In genomic region chr12:111405856-111406473, GRCh38 we compare ENCODE assay signal across 8 cellular contexts. TPM values are rescaled to one million over a fixed set of nuclear protein-coding genes. Genes with fewer than 3 reads are reported as not detected.
DNase-seq lines count a peak whose midpoint lies in the region; ATAC-seq and TF ChIP-seq lines count a peak whose summit lies in the region.

TSS of gene SH2B3 (plus strand) at chr12:111405923. CDS start at chr12:111418146, 12,223 bp downstream.

- POLR2A ChIA-PET in activated CD4-positive, alpha-beta T cell treated with anti-CD3 and anti-CD28 coated beads, Interleukin-2, amount 10 ng/mL, durations not matched to agents 7 days and 5 days (lab: Charles Lee): no interaction called here
- POLR2A ChIA-PET in naive thymus-derived CD4-positive, alpha-beta T cell (lab: Charles Lee): interaction anchor here (1.2 to 13.2 kb wide), 4 partner anchors 22 to 46 kb away, joined by 3 to 127 read pairs (median 48); no protein-coding TSS in a partner anchor

- H3K36me3 Mint-ChIP-seq in activated CD4-positive, alpha-beta T cell treated with anti-CD3 and anti-CD28 coated beads, Interleukin-2, amount 10 ng/mL, durations not matched to agents 7 days and 5 days (ENCODE audit: low read depth): peaks cover 15% of the 10 kb centered on the region
- no peaks in the 10 kb centered on the region for H3K36me3 Mint-ChIP-seq in endodermal cell (ENCODE audit: low read depth)
- H3K36me3 Mint-ChIP-seq in naive thymus-derived CD4-positive, alpha-beta T cell: peaks cover 0 to 6% (median 0%) of the 10 kb centered on the region in 5 donors

- peak within 1 kb of the TSS; percentile 91 for H3K4me3 Mint-ChIP-seq in activated CD4-positive, alpha-beta T cell treated with anti-CD3 and anti-CD28 coated beads, Interleukin-2, amount 10 ng/mL, durations not matched to agents 7 days and 5 days
- peak within 1 kb of the TSS; percentile 65 for H3K4me3 Mint-ChIP-seq in endodermal cell
- H3K4me3 Mint-ChIP-seq in naive thymus-derived CD4-positive, alpha-beta T cell: peak within 1 kb of the TSS; percentile 78 to 96 (median 91)

- DNase-seq in activated T-cell treated with anti-CD3 and anti-CD28 coated beads for 48 hours (ENCODE audit: low read depth): peak; percentile 76
- DNase-seq in activated T-cell treated with anti-CD3 and anti-CD28 coated beads, Interleukin-2, amount 50 U/mL, for 1 hour: no peak
- no peak for DNase-seq in HL-60 (ENCODE audit: low read depth in 1 of 2, low spot score in 1 of 2)
- peak; percentile 82 for DNase-seq in activated CD4-positive, alpha-beta T cell treated with anti-CD3 and anti-CD28 coated beads, Interleukin-2, amount 10 ng/mL, durations not matched to agents 7 days and 5 days
- DNase-seq in endodermal cell: no peak
- peak in 6 of 9 donors; percentile 79 to 91 (median 88) for DNase-seq in naive thymus-derived CD4-positive, alpha-beta T cell
- DNase-seq in cerebellum (ENCODE audit: low spot score): no peak

- no peaks in the 10 kb centered on the region for H3K36me3 ChIP-seq in endodermal cell (ENCODE audit: control insufficient read depth, insufficient read depth, low read length)
- H3K36me3 ChIP-seq in naive thymus-derived CD4-positive, alpha-beta T cell (ENCODE audit: control insufficient read depth in 2 of 3, insufficient read depth in 3 of 3, low read length in 3 of 3): peaks cover 0 to 5% (median 0%) of the 10 kb centered on the region in 3 experiments
- H3K36me3 ChIP-seq in urinary bladder (ENCODE audit: insufficient read depth): no peaks in the 10 kb centered on the region

- H3K27ac ChIP-seq in HL-60 (replicated peaks): peak within 1 kb of the TSS; percentile 89
- H3K27ac ChIP-seq in endodermal cell (ENCODE audit: low read depth, low read length): no peak within 1 kb of the TSS
- H3K27ac ChIP-seq in naive thymus-derived CD4-positive, alpha-beta T cell (ENCODE audit: low read depth, low read length): peak within 1 kb of the TSS; percentile 97
- peak within 1 kb of the TSS; percentile 31 for H3K27ac ChIP-seq in urinary bladder (ENCODE audit: low read depth)

- CTCF ChIA-PET in activated CD4-positive, alpha-beta T cell treated with anti-CD3 and anti-CD28 coated beads, Interleukin-2, amount 10 ng/mL, durations not matched to agents 7 days and 5 days (lab: Charles Lee): interaction anchor here (2.4 to 8.8 kb wide), 4 partner anchors 9 to 44 kb away, joined by 10 to 73 read pairs (median 14); no protein-coding TSS in a partner anchor
- CTCF ChIA-PET in naive thymus-derived CD4-positive, alpha-beta T cell (lab: Charles Lee): interaction anchor here (13.9 kb wide), 1 partner anchor 41 kb away, joined by 462 read pairs; no protein-coding TSS in a partner anchor

- H3K9me3 Mint-ChIP-seq in activated CD4-positive, alpha-beta T cell treated with anti-CD3 and anti-CD28 coated beads, Interleukin-2, amount 10 ng/mL, durations not matched to agents 7 days and 5 days: no peaks in the 10 kb centered on the region
- H3K9me3 Mint-ChIP-seq in endodermal cell: no peaks in the 10 kb centered on the region
- no peaks in the 10 kb centered on the region for H3K9me3 Mint-ChIP-seq in naive thymus-derived CD4-positive, alpha-beta T cell

- H3K4me1 ChIP-seq in endodermal cell (ENCODE audit: control insufficient read depth, insufficient read depth, low read length): peaks cover 13% of the 10 kb centered on the region
- peaks cover 57 to 60% of the 10 kb centered on the region in 2 donors for H3K4me1 ChIP-seq in naive thymus-derived CD4-positive, alpha-beta T cell (ENCODE audit: control insufficient read depth in 2 of 2, insufficient read depth in 2 of 2, low read length in 2 of 2)
- no peaks in the 10 kb centered on the region for H3K4me1 ChIP-seq in urinary bladder (ENCODE audit: insufficient read depth)

- H3K4me1 Mint-ChIP-seq in activated CD4-positive, alpha-beta T cell treated with anti-CD3 and anti-CD28 coated beads, Interleukin-2, amount 10 ng/mL, durations not matched to agents 7 days and 5 days: peaks cover 60% of the 10 kb centered on the region
- H3K4me1 Mint-ChIP-seq in endodermal cell: peaks cover 28% of the 10 kb centered on the region
- peaks cover 34 to 70% (median 54%) of the 10 kb centered on the region in 7 donors for H3K4me1 Mint-ChIP-seq in naive thymus-derived CD4-positive, alpha-beta T cell

- H3K27me3 ChIP-seq in HL-60 (ENCODE audit: insufficient read depth, poor library complexity, severe bottlenecking) (no peaks in the 10 kb centered on the region), endodermal cell (ENCODE audit: control insufficient read depth, insufficient read depth, low read length, poor library complexity, severe bottlenecking) (peaks cover 6% of the 10 kb centered on the region)
- no peaks in the 10 kb centered on the region for H3K27me3 ChIP-seq in naive thymus-derived CD4-positive, alpha-beta T cell (ENCODE audit: control insufficient read depth in 2 of 2, insufficient read depth in 2 of 2, low read length in 2 of 2)

- TF ChIP-seq CTCF in HL-60 (IDR thresholded peaks at IDR 0.05; ENCODE audit: insufficient read depth, low read length) (no peak), endodermal cell (conservative IDR thresholded peaks at IDR 0.05) (no peak)

- H3K27me3 Mint-ChIP-seq in activated CD4-positive, alpha-beta T cell treated with anti-CD3 and anti-CD28 coated beads, Interleukin-2, amount 10 ng/mL, durations not matched to agents 7 days and 5 days: no peaks in the 10 kb centered on the region
- H3K27me3 Mint-ChIP-seq in endodermal cell (ENCODE audit: insufficient read depth): peaks cover 26% of the 10 kb centered on the region
- H3K27me3 Mint-ChIP-seq in naive thymus-derived CD4-positive, alpha-beta T cell: no peaks in the 10 kb centered on the region

- H3K4me3 ChIP-seq in HL-60 (replicated peaks; ENCODE audit: insufficient read depth, low read length) (peak within 1 kb of the TSS; percentile 95), endodermal cell (ENCODE audit: low read length) (peak within 1 kb of the TSS; percentile 78), urinary bladder (ENCODE audit: low read depth, low read length) (peak within 1 kb of the TSS; percentile 83)
- H3K4me3 ChIP-seq in naive thymus-derived CD4-positive, alpha-beta T cell (ENCODE audit: low read length): peak within 1 kb of the TSS; percentile 79

- peak within 1 kb of the TSS; percentile 66 for H3K9ac ChIP-seq in endodermal cell (ENCODE audit: extremely low read depth, low read length, poor library complexity, severe bottlenecking)

- ATAC-seq in naive thymus-derived CD4-positive, alpha-beta T cell: peak; percentile 39

- WGBS in endodermal cell (ENCODE audit: insufficient coverage in 1 of 2, insufficient read length in 1 of 2), 2 experiments: 0% methylated on average over 4 to 75 of the region's 80 CpGs
- under 1% methylated on average over 80 of the region's 80 CpGs for WGBS in urinary bladder

- no peaks in the 10 kb centered on the region for H3K9me3 ChIP-seq in endodermal cell (ENCODE audit: control insufficient read depth, low read length)
- H3K9me3 ChIP-seq in naive thymus-derived CD4-positive, alpha-beta T cell (ENCODE audit: control insufficient read depth in 2 of 3, low read length in 3 of 3): no peaks in the 10 kb centered on the region

- H3K27ac Mint-ChIP-seq in activated CD4-positive, alpha-beta T cell treated with anti-CD3 and anti-CD28 coated beads, Interleukin-2, amount 10 ng/mL, durations not matched to agents 7 days and 5 days: peak within 1 kb of the TSS; percentile 92
- peak within 1 kb of the TSS; percentile 91 for H3K27ac Mint-ChIP-seq in endodermal cell
- H3K27ac Mint-ChIP-seq in naive thymus-derived CD4-positive, alpha-beta T cell: peak within 1 kb of the TSS; percentile 79 to 96 (median 90)

- intact Hi-C loops in naive thymus-derived CD4-positive, alpha-beta T cell (cut with micrococcal nuclease): loop anchor here (1.0 to 10.0 kb wide), 10 partner anchors 24 to 823 kb away; partner anchors contain the start of genes ACAD10 (in 1 of the 2), ATXN2 (in 1 of the 2), BRAP (in 1 of the 2) and PHETA1 (in 1 of the 2)

RNA-seq across cellular contexts. Expression of gene SH2B3, which starts in this region (rescaled TPM):
- total RNA-seq in activated CD4-positive, alpha-beta T cell treated with anti-CD3 and anti-CD28 coated beads, Interleukin-2, amount 10 ng/mL, durations not matched to agents 7 days and 5 days: 10 to 100 TPM; 29.7 to 29.8 TPM
- total RNA-seq in endodermal cell (1 to 10 TPM; 6.8 to 6.9 TPM), urinary bladder (15.3 TPM), cerebellum (3.9 TPM)
- polyA plus RNA-seq in endodermal cell (2013, experiment 1 of 2): 6.2 TPM
- polyA plus RNA-seq in endodermal cell (2013, experiment 2 of 2): 5.0 TPM
- total RNA-seq in naive thymus-derived CD4-positive, alpha-beta T cell: 10 to 100 TPM; 18.5 to 71.4 (median 29.8) TPM
- 1 to 10 TPM; 3.5 to 7.8 TPM for polyA plus RNA-seq in naive thymus-derived CD4-positive, alpha-beta T cell
- 12.8 TPM for polyA plus RNA-seq in urinary bladder

Comparison
In these comparisons a context has a peak if more than half of its experiments do, and no peak if none do; other contexts are left out.
1. DNase-seq: peak in activated T-cell treated with anti-CD3 and anti-CD28 coated beads for 48 hours (single experiment), activated CD4-positive, alpha-beta T cell treated with anti-CD3 and anti-CD28 coated beads, Interleukin-2, amount 10 ng/mL, durations not matched to agents 7 days and 5 days (single experiment) and naive thymus-derived CD4-positive, alpha-beta T cell (6 of 9); none in activated T-cell treated with anti-CD3 and anti-CD28 coated beads, Interleukin-2, amount 50 U/mL, for 1 hour (single experiment), HL-60 (0 of 2), endodermal cell (single experiment) and cerebellum (single experiment).
2. Peak in every context shown above with its lines, with median percentiles within 50 percentile points of each other: H3K4me3 ChIP-seq, H3K27ac Mint-ChIP-seq and H3K4me3 Mint-ChIP-seq.